ENCODE assay signal across 1 cellular context in genomic region chr12:4648099-4648498, GRCh38.
TF ChIP-seq lines count a peak whose summit lies in the region.

No MANE protein-coding gene starts in this region.

TF ChIP-seq in HCT116, 20 proteins besides CTCF, POLR2A, EP300 and RAD21 (continued from another document):
- TF ChIP-seq, protein P1, sequence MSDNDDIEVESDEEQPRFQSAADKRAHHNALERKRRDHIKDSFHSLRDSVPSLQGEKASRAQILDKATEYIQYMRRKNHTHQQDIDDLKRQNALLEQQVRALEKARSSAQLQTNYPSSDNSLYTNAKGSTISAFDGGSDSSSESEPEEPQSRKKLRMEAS (IDR thresholded peaks at IDR 0.05), result no peak
